In genomic region chr1:243422362-243422761, GRCh38 we compare ENCODE assay signal across 14 cellular contexts.
DNase-seq lines count a peak whose midpoint lies in the region; ATAC-seq, FAIRE-seq and TF ChIP-seq lines count a peak whose summit lies in the region.
"Had no signal": no experiment of that assay in that cellular context is flagged by ENCODE, and none has a peak within 500 bp of the region (broad histone marks: within the 10 kb centered on the region; RNA-seq: fewer than 3 reads in every experiment).

No MANE protein-coding gene starts in this region.

- H3K36me3 ChIP-seq in PC-3 (ENCODE audit: low read depth, low read length) (no peaks in the 10 kb centered on the region), mesendoderm (ENCODE audit: control insufficient read depth, insufficient read depth, low read length) (no peaks in the 10 kb centered on the region)

- CTCF ChIA-PET in PC-3 (lab: Charles Lee) = interaction anchor here (0.9 kb wide), 1 partner anchor 877 kb away, joined by 3 read pairs; no protein-coding TSS in a partner anchor

- no peak overlapping the region for H2AK5ac ChIP-seq in mesendoderm (ENCODE audit: low read length)

- no peaks in the 10 kb centered on the region for H3K9me3 ChIP-seq in PC-3 (ENCODE audit: low read length)
- H3K9me3 ChIP-seq: esophagus muscularis mucosa, heart right ventricle had no signal

- ATAC-seq in GM18907 (IDR thresholded peaks at IDR 0.05; ENCODE audit: unreplicated experiment) (peak; percentile 11), PC-3 (no peak), HG03039 (IDR thresholded peaks at IDR 0.05; ENCODE audit: unreplicated experiment) (no peak), omental fat pad (ENCODE audit: low FRiP score) (no peak)

- WGBS in mesendoderm (ENCODE audit: extremely low coverage, insufficient coverage, low lambda C conversion rate) = no CpG with 5 or more reads among the region's 2 CpGs

- DNase-seq in DMS 273 treated with DMSO at 0.1 percent for 48 hours (lab: John Stamatoyannopoulos, UW) (peak; percentile 37), DMS 273 (lab: John Stamatoyannopoulos, UW; ENCODE audit: unreplicated experiment) (no peak), PC-3 (no peak), mesendoderm (no peak), omental fat pad (ENCODE audit: low spot score) (no peak)
- DNase-seq: NCI-H1048 had no signal

- no TSS peak for BruUV-seq in PC-3 (replicated peaks; lab: Mats Ljungman, UMichigan)

- POLR2A ChIA-PET in PC-3 (lab: Charles Lee; ENCODE audit: unreplicated experiment) = interaction anchor here (0.6 kb wide), 1 partner anchor 960 kb away, joined by 5 read pairs; no protein-coding TSS in a partner anchor

- FAIRE-seq in islet of Langerhans (lab: Jason Lieb, UNC) = peak; percentile 75
- FAIRE-seq: colon had no signal

- no peaks in the 10 kb centered on the region for H4K20me1 ChIP-seq in PC-3 (ENCODE audit: low read length)

- no peak overlapping the region for H2AFZ ChIP-seq in PC-3 (ENCODE audit: low read length)

- peaks cover 20% of the 10 kb centered on the region for H3K4me1 ChIP-seq in PC-3 (ENCODE audit: insufficient read depth, low read length)
- H3K4me1 ChIP-seq in mesendoderm (ENCODE audit: control insufficient read depth, low read depth, low read length) = no peaks in the 10 kb centered on the region

- H3K9me2 ChIP-seq in PC-3 (replicated peaks; ENCODE audit: low read length) = no peaks in the 10 kb centered on the region

- H3K4ac ChIP-seq in mesendoderm (ENCODE audit: low read depth, low read length) = no peak overlapping the region

- H3K79me1 ChIP-seq in mesendoderm (ENCODE audit: low read length) = no peaks in the 10 kb centered on the region

- no peak overlapping the region for H2BK15ac ChIP-seq in mesendoderm (replicated peaks; ENCODE audit: low read depth)

- no peaks in the 10 kb centered on the region for H3K27me3 ChIP-seq in PC-3 (ENCODE audit: low read length)
- no peaks in the 10 kb centered on the region for H3K27me3 ChIP-seq in mesendoderm (ENCODE audit: insufficient read depth, low read length, poor library complexity)
- H3K27me3 ChIP-seq: esophagus muscularis mucosa, heart right ventricle had no signal

- no peak overlapping the region for H3K27ac ChIP-seq in PC-3 (ENCODE audit: low read length)
- no peak overlapping the region for H3K27ac ChIP-seq in mesendoderm (ENCODE audit: low read depth, low read length)
- H3K27ac ChIP-seq: 22Rv1, esophagus muscularis mucosa, heart right ventricle, SK-N-MC had no signal

- H4K8ac ChIP-seq in mesendoderm (ENCODE audit: low read depth, low read length) = no peak overlapping the region

- no peak overlapping the region for H2BK120ac ChIP-seq in mesendoderm (ENCODE audit: low read depth, low read length)

- no peak overlapping the region for H3K18ac ChIP-seq in mesendoderm (ENCODE audit: low read length)

- H3K56ac ChIP-seq in mesendoderm (ENCODE audit: low read length) = no peak overlapping the region

- no peaks in the 10 kb centered on the region for H3F3A ChIP-seq in PC-3 (ENCODE audit: low read length, unreplicated experiment)

- H3K79me2 ChIP-seq in PC-3 (ENCODE audit: low read length) (no peaks in the 10 kb centered on the region), mesendoderm (ENCODE audit: control insufficient read depth, insufficient read depth, low read length) (no peaks in the 10 kb centered on the region)

- H2BK5ac ChIP-seq in mesendoderm (ENCODE audit: low read length) = no peak overlapping the region

- TF ChIP-seq CTCF in PC-3 (conservative IDR thresholded peaks at IDR 0.05; ENCODE audit: low read depth, low read length) = no peak
- no peak for TF ChIP-seq CTCF in omental fat pad (IDR thresholded peaks at IDR 0.05)

- peak overlapping the region; percentile 80 for H3K4me2 ChIP-seq in PC-3 (ENCODE audit: low read length)
- H3K4me2 ChIP-seq in mesendoderm (ENCODE audit: low read length) = no peak overlapping the region

- no peak overlapping the region; the same call in 1 of the 2 replicates for H3K4me3 ChIP-seq in PC-3 (ENCODE audit: low read length)
- no peak overlapping the region for H3K4me3 ChIP-seq in mesendoderm (ENCODE audit: low read length)
- H3K4me3 ChIP-seq: esophagus muscularis mucosa, heart right ventricle had no signal

- H3K23ac ChIP-seq in mesendoderm (ENCODE audit: low read length) = no peak overlapping the region

- intact Hi-C loops in PC-3 (cut with micrococcal nuclease) = loop anchor here (5.0 kb wide), 1 partner anchor 325 kb away; no protein-coding TSS in a partner anchor

- no peak overlapping the region for H4K5ac ChIP-seq in mesendoderm (ENCODE audit: low read length)

- H3K9ac ChIP-seq in PC-3 (ENCODE audit: low read length) (no peak overlapping the region), mesendoderm (ENCODE audit: low read length) (no peak overlapping the region)
